In the genomic region with DNA sequence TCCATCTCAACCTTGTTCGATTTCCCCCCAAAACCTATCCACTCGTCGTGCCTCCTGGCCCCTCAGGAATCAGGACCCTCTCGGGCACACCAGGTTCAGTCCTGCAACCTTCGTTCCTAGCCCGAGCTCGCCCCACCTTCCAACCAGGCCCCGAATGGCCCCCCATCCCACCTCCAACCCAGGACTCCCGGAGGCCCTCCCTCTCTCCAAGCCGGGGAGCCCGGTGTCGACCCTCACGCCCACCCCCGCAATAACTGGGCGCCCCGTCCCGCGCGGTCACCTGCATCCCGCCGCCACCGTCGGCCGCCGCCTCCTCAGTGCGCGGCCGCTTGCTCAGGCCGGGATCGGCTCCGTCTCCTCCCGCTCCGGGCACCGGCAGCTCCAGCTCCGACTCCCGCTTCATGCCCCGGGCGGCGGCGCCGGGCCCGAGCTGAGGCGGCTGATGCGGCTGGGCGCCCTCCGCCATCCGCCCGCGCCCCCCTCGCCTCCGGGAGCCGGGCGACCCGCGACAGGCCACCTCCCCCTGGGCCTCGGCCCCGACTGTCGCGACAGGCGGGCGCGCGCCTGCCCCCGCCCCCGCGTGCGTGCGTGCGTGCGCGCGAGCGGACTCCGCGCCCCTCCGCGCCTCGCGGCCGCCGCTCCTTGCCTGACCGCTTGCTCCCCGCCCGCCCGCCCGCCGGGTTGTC, we compare ENCODE assay signal across 8 cellular contexts. TPM values are rescaled to one million over a fixed set of nuclear protein-coding genes. Genes with fewer than 3 reads are reported as not detected.
DNase-seq lines count a peak whose midpoint lies in the region; ATAC-seq and TF ChIP-seq lines count a peak whose summit lies in the region.

No MANE protein-coding gene starts in this region.

- H3K27ac ChIP-seq in left lung, result peak overlapping the region; percentile 75 to 90
- H3K27ac ChIP-seq in stomach, result peak overlapping the region; percentile 80 to 97 (median 93)

- DNase-seq in stimulated activated CD4-positive, alpha-beta T cell treated with anti-CD3 and anti-CD28 coated beads, Interleukin-15, amount 100 ng/mL, for 48 hours (ENCODE audit: low read depth in 2 of 2), result peak; percentile 2 to 4
- no peak for DNase-seq in stimulated activated CD4-positive, alpha-beta T cell treated with anti-CD3 and anti-CD28 coated beads, Interleukin-15, amount 100 ng/mL, for 24 hours
- DNase-seq in NCI-H2171 treated with DMSO at 0.1 percent for 48 hours (lab: John Stamatoyannopoulos, UW), result peak; percentile 62
- peak in 1 of 2 donors; percentile 26 for DNase-seq in cardiac fibroblast (ENCODE audit: low read depth in 2 of 2)
- DNase-seq in left lung, result peak; percentile 34 to 82
- DNase-seq in stomach, result no peak
- DNase-seq in NOMO-1 treated with DMSO at 0.1 percent for 48 hours (lab: John Stamatoyannopoulos, UW; ENCODE audit: unreplicated experiment), result no peak
- no peak for DNase-seq in T1000 (lab: John Stamatoyannopoulos, UW)

- TF ChIP-seq CTCF in cardiac fibroblast (IDR thresholded peaks at IDR 0.05; ENCODE audit: low read depth, low read length) (no peak), left lung (IDR thresholded peaks at IDR 0.05) (no peak), stomach (IDR thresholded peaks at IDR 0.05) (no peak)

- H3K4me3 ChIP-seq in cardiac fibroblast (replicated peaks in 1 of 2; ENCODE audit: low read depth in 2 of 2, low read length in 2 of 2) (peak overlapping the region; percentile 83 to 92), left lung (peak overlapping the region; percentile 61 to 65), stomach (peak overlapping the region; percentile 71 to 91 (median 84))

- H3K27me3 ChIP-seq in left lung (peaks cover 0 to 39% of the 10 kb centered on the region in 2 donors), stomach (peaks cover 0 to 6% (median 0%) of the 10 kb centered on the region in 3 donors)

- H3K9me3 ChIP-seq in left lung, result no peaks in the 10 kb centered on the region
- H3K9me3 ChIP-seq in stomach, result no peaks in the 10 kb centered on the region

- TF ChIP-seq POLR2A in stomach (IDR thresholded peaks at IDR 0.05), result no peak

- ATAC-seq in left lung, result peak; percentile 25

- 0 to 3% (median 1%) methylated on average over 30 to 83 of the region's 87 CpGs for WGBS in stomach, 5 donors

- H3K36me3 ChIP-seq in left lung, result no peaks in the 10 kb centered on the region
- H3K36me3 ChIP-seq in stomach, result no peaks in the 10 kb centered on the region

- H3K4me1 ChIP-seq in left lung, result peaks cover 5 to 10% of the 10 kb centered on the region in 2 donors
- H3K4me1 ChIP-seq in stomach, result peaks cover 8 to 56% (median 22%) of the 10 kb centered on the region in 4 donors

- intact Hi-C loops in left lung (cut with DNase I) (no loop called here), stomach (cut with DNase I; ENCODE audit: low total_unique reads) (no loop called here)

- TF ChIP-seq EP300 in stomach (IDR thresholded peaks at IDR 0.05), result no peak

RNA-seq across cellular contexts. Expression of a gene that starts 0.5 kb away (rescaled TPM):
- total RNA-seq in left lung (10 to 100 TPM; 63.1 to 91.3 TPM), stomach (100 to 1,000 TPM in 1 of 5 donors, 10 to 100 TPM in 4; 41.4 to 176 (median 64.9) TPM)
- polyA plus RNA-seq in stomach, result 10 to 100 TPM; 14.9 to 26.6 (median 21.5) TPM

Comparison
In these comparisons a context has a peak if more than half of its experiments do, and no peak if none do; other contexts are left out.
1. DNase-seq: peak in stimulated activated CD4-positive, alpha-beta T cell treated with anti-CD3 and anti-CD28 coated beads, Interleukin-15, amount 100 ng/mL, for 48 hours (2 of 2), NCI-H2171 treated with DMSO at 0.1 percent for 48 hours (single experiment) and left lung (2 of 2); none in stimulated activated CD4-positive, alpha-beta T cell treated with anti-CD3 and anti-CD28 coated beads, Interleukin-15, amount 100 ng/mL, for 24 hours (single experiment), stomach (single experiment), NOMO-1 treated with DMSO at 0.1 percent for 48 hours (single experiment) and T1000 (single experiment).
2. Peak in every context shown above with its lines, with median percentiles within 50 percentile points of each other: H3K4me3 ChIP-seq.